Comparison of ENCODE assay signal across 17 cellular contexts in genomic region chr9:87883990-87884389, GRCh38. TPM values are rescaled to one million over a fixed set of nuclear protein-coding genes. Genes with fewer than 3 reads are reported as not detected.
A peak's percentile ranks its signal among the peaks of the same experiment; 100 is the strongest.
DNase-seq lines count a peak whose midpoint lies in the region; ATAC-seq and TF ChIP-seq lines count a peak whose summit lies in the region.
"Had no signal": no experiment of that assay in that cellular context is flagged by ENCODE, and none has a peak within 500 bp of the region (broad histone marks: within the 10 kb centered on the region; RNA-seq: fewer than 3 reads in every experiment).

No MANE protein-coding gene starts in this region.

- H3K36me3 Mint-ChIP-seq in effector memory CD8-positive, alpha-beta T cell (ENCODE audit: insufficient read depth): no peaks in the 10 kb centered on the region
- H3K36me3 Mint-ChIP-seq: brain had no signal

- no peak overlapping the region for H3K4me3 Mint-ChIP-seq in effector memory CD8-positive, alpha-beta T cell
- H3K4me3 Mint-ChIP-seq: activated T-helper 1 cell treated with anti-CD3 and anti-CD28 coated beads, Interleukin-12 subunit alpha, Interleukin-12 subunit beta, Interleukin-2, Interleukin-4 antibody, amounts not matched to agents 30 ng/mL and 10 ng/mL and 1 ng/mL, durations not matched to agents 14 hours and 24 hours and 36 hours; brain had no signal

- ATAC-seq in lower lobe of right lung: no peak
- no peak for ATAC-seq in effector memory CD8-positive, alpha-beta T cell (replicated peaks)
- ATAC-seq: activated CD4-positive, CD25-positive, alpha-beta regulatory T cell treated with anti-CD3 and anti-CD28 coated beads, Interleukin-2, amount 50 U/mL, for 24 hours; right cardiac atrium had no signal

- H3K9me3 Mint-ChIP-seq in effector memory CD8-positive, alpha-beta T cell: no peaks in the 10 kb centered on the region
- H3K9me3 Mint-ChIP-seq: activated T-helper 1 cell treated with anti-CD3 and anti-CD28 coated beads, Interleukin-12 subunit alpha, Interleukin-12 subunit beta, Interleukin-2, Interleukin-4 antibody, amounts not matched to agents 30 ng/mL and 10 ng/mL and 1 ng/mL, durations not matched to agents 14 hours and 24 hours and 36 hours had no signal

- H3K4me3 ChIP-seq in epithelial cell of proximal tubule (ENCODE audit: low read depth, low read length) (no peak overlapping the region), prostate gland (no peak overlapping the region), lower lobe of right lung (no peak overlapping the region)
- H3K4me3 ChIP-seq: SJSA1, testis had no signal

- H3K9me3 ChIP-seq in prostate gland (no peaks in the 10 kb centered on the region), lower lobe of right lung (no peaks in the 10 kb centered on the region)
- H3K9me3 ChIP-seq: SJSA1, testis had no signal

- H3K27me3 Mint-ChIP-seq in effector memory CD8-positive, alpha-beta T cell: peaks cover 21 to 82% of the 10 kb centered on the region in 2 donors

- H3K4me1 ChIP-seq in prostate gland (replicated peaks) (no peaks in the 10 kb centered on the region), lower lobe of right lung (no peaks in the 10 kb centered on the region)
- H3K4me1 ChIP-seq: testis had no signal

- peak; percentile 15 for DNase-seq in NCI-H2171 treated with DMSO at 0.1 percent for 48 hours (lab: John Stamatoyannopoulos, UW)
- DNase-seq in NCI-H2171 (lab: John Stamatoyannopoulos, UW): no peak
- DNase-seq in NCI-H1930 (lab: John Stamatoyannopoulos, UW): peak; percentile 4 to 18
- DNase-seq in epithelial cell of proximal tubule (ENCODE audit: low read depth): no peak
- DNase-seq in prostate gland (ENCODE audit: low spot score): peak; percentile 2
- no peak for DNase-seq in lower lobe of right lung
- DNase-seq in globus pallidus (ENCODE audit: low spot score): no peak
- no peak for DNase-seq in effector memory CD8-positive, alpha-beta T cell
- DNase-seq: erythroblast, NCI-H1092 treated with DMSO at 0.1 percent for 48 hours, NCI-H526 treated with DMSO at 0.1 percent for 48 hours, right cardiac atrium, testis had no signal

- H3K36me3 ChIP-seq in prostate gland (no peaks in the 10 kb centered on the region), lower lobe of right lung (no peaks in the 10 kb centered on the region)
- H3K36me3 ChIP-seq: SJSA1 had no signal

- H3K4me1 Mint-ChIP-seq in effector memory CD8-positive, alpha-beta T cell (ENCODE audit: low read depth in 2 of 2): no peaks in the 10 kb centered on the region

- H3K27me3 ChIP-seq in prostate gland (replicated peaks; ENCODE audit: insufficient read depth) (no peaks in the 10 kb centered on the region), lower lobe of right lung (ENCODE audit: low read depth) (no peaks in the 10 kb centered on the region)
- H3K27me3 ChIP-seq: SJSA1, testis had no signal

- H3K27ac ChIP-seq in prostate gland: no peak overlapping the region
- no peak overlapping the region for H3K27ac ChIP-seq in lower lobe of right lung
- H3K27ac ChIP-seq: SJSA1, testis had no signal

- TF ChIP-seq POLR2A in prostate gland (IDR thresholded peaks at IDR 0.05): no peak

- intact Hi-C loops in prostate gland (cut with DNase I): no loop called here
- intact Hi-C loops in lower lobe of right lung (cut with DNase I): no loop called here

- no peak overlapping the region for H3K27ac Mint-ChIP-seq in effector memory CD8-positive, alpha-beta T cell
- H3K27ac Mint-ChIP-seq: activated T-helper 1 cell treated with anti-CD3 and anti-CD28 coated beads, Interleukin-12 subunit alpha, Interleukin-12 subunit beta, Interleukin-2, Interleukin-4 antibody, amounts not matched to agents 30 ng/mL and 10 ng/mL and 1 ng/mL, durations not matched to agents 14 hours and 24 hours and 36 hours; brain had no signal

- TF ChIP-seq CTCF in epithelial cell of proximal tubule (conservative IDR thresholded peaks at IDR 0.05; ENCODE audit: low read depth, low read length) (peak; percentile 43), prostate gland (IDR thresholded peaks at IDR 0.05) (no peak), lower lobe of right lung (IDR thresholded peaks at IDR 0.05) (no peak)

- 82% methylated on average over 8 of the region's 8 CpGs for WGBS in prostate gland

RNA-seq across cellular contexts. Expression of gene SPATA31E1, which starts 1.3 kb away (rescaled TPM):
- total RNA-seq in epithelial cell of proximal tubule (not detected in 2 replicates), prostate gland (under 1 TPM in 1 of 2 donors, not detected in 1; 0.68 TPM), lower lobe of right lung (not detected)
- total RNA-seq: activated T-helper 1 cell treated with anti-CD3 and anti-CD28 coated beads, Interleukin-12 subunit alpha, Interleukin-12 subunit beta, Interleukin-2, Interleukin-4 antibody, amounts not matched to agents 30 ng/mL and 10 ng/mL and 1 ng/mL, durations not matched to agents 14 hours and 24 hours and 36 hours; right cardiac atrium had no signal

RNA-seq across cellular contexts. Expression of gene SPATA31C1, which starts 33.8 kb away (rescaled TPM):
- 0.14 TPM in 1 of 2 replicates, not detected in the other for total RNA-seq in epithelial cell of proximal tubule
- total RNA-seq in prostate gland: under 1 TPM in 1 of 2 donors, not detected in 1; 0.97 TPM
- total RNA-seq in lower lobe of right lung: not detected
- total RNA-seq: activated T-helper 1 cell treated with anti-CD3 and anti-CD28 coated beads, Interleukin-12 subunit alpha, Interleukin-12 subunit beta, Interleukin-2, Interleukin-4 antibody, amounts not matched to agents 30 ng/mL and 10 ng/mL and 1 ng/mL, durations not matched to agents 14 hours and 24 hours and 36 hours; right cardiac atrium; SJSA1 had no signal

Comparison
In these comparisons a context has a peak if more than half of its experiments do, and no peak if none do; other contexts are left out.
1. DNase-seq: peak in NCI-H2171 treated with DMSO at 0.1 percent for 48 hours (single experiment), NCI-H1930 (2 of 2) and prostate gland (single experiment); none in NCI-H2171 (single experiment), epithelial cell of proximal tubule (single experiment), lower lobe of right lung (single experiment), globus pallidus (single experiment) and effector memory CD8-positive, alpha-beta T cell (0 of 3).